ENCODE assay signal across 9 cellular contexts in genomic region chr2:102520009-102520408, GRCh38. TPM values are rescaled to one million over a fixed set of nuclear protein-coding genes. Genes with fewer than 3 reads are reported as not detected.
DNase-seq lines count a peak whose midpoint lies in the region; ATAC-seq and TF ChIP-seq lines count a peak whose summit lies in the region.
"Had no signal": no experiment of that assay in that cellular context is flagged by ENCODE, and none has a peak within 500 bp of the region (broad histone marks: within the 10 kb centered on the region; RNA-seq: fewer than 3 reads in every experiment).

No MANE protein-coding gene starts in this region.

- H3K36me3 Mint-ChIP-seq in osteocyte (ENCODE audit: unreplicated experiment), result no peaks in the 10 kb centered on the region

- TF ChIP-seq CTCF in GM12874 (IDR thresholded peaks at IDR 0.05; ENCODE audit: insufficient read depth, low read depth, low read length) (peak; percentile 74), osteocyte (IDR thresholded peaks at IDR 0.05) (peak; percentile 49)

- H3K27ac Mint-ChIP-seq in osteocyte (ENCODE audit: unreplicated experiment), result no peak overlapping the region

- H3K4me1 Mint-ChIP-seq in osteocyte (ENCODE audit: unreplicated experiment), result no peaks in the 10 kb centered on the region

- H3K9ac ChIP-seq in NT2/D1 (ENCODE audit: insufficient read length, low read depth), result no peak overlapping the region

- H3K36me3 ChIP-seq in NT2/D1 (ENCODE audit: insufficient read depth, insufficient read length, low read length) (no peaks in the 10 kb centered on the region), MG63 (no peaks in the 10 kb centered on the region)

- ATAC-seq in HG03103 (IDR thresholded peaks at IDR 0.05; ENCODE audit: low read depth, unreplicated experiment), result peak; percentile 67
- ATAC-seq in HG03108 (IDR thresholded peaks at IDR 0.05; ENCODE audit: unreplicated experiment), result no peak

- peaks cover 2% of the 10 kb centered on the region for H3K27me3 Mint-ChIP-seq in osteocyte (ENCODE audit: unreplicated experiment)

- DNase-seq in AG08396 (ENCODE audit: low spot score), result peak; percentile 43
- peak; percentile 18 for DNase-seq in NT2/D1 (ENCODE audit: low read depth, low spot score)
- DNase-seq in dermis blood vessel endothelial cell, result peak; percentile 47
- DNase-seq in osteocyte (ENCODE audit: extremely low spot score, unreplicated experiment), result no peak
- no peak for DNase-seq in MG63

- H3K27me3 ChIP-seq in NT2/D1 (ENCODE audit: insufficient read depth, insufficient read length) (no peaks in the 10 kb centered on the region), MG63 (no peaks in the 10 kb centered on the region)

- H3K9me3 Mint-ChIP-seq in osteocyte (ENCODE audit: unreplicated experiment), result no peaks in the 10 kb centered on the region

- H3K4me3 Mint-ChIP-seq in osteocyte (ENCODE audit: unreplicated experiment), result no peak overlapping the region

- H3K4me3 ChIP-seq in NT2/D1 (ENCODE audit: insufficient read length, low read depth) (no peak overlapping the region), MG63 (no peak overlapping the region)

- no peaks in the 10 kb centered on the region for H3K4me1 ChIP-seq in NT2/D1 (ENCODE audit: insufficient read depth, insufficient read length)

- H3K9me3 ChIP-seq in NT2/D1 (ENCODE audit: insufficient read depth, low read length), result no peaks in the 10 kb centered on the region
- no peaks in the 10 kb centered on the region for H3K9me3 ChIP-seq in MG63

RNA-seq across cellular contexts. Expression of gene SLC9A4, which starts 47.0 kb away (rescaled TPM):
- not detected in 2 replicates for total RNA-seq in dermis blood vessel endothelial cell
- total RNA-seq in osteocyte, result not detected in 2 replicates
- not detected in 2 replicates for total RNA-seq in MG63 (2014; rRNA removed; shearing (Covaris generic); ENCODE audit: low replicate concordance)
- total RNA-seq: subcutaneous adipose tissue had no signal

Comparison
In these comparisons a context has a peak if more than half of its experiments do, and no peak if none do; other contexts are left out.
1. DNase-seq: peak in AG08396 (single experiment), NT2/D1 (single experiment) and dermis blood vessel endothelial cell (single experiment); none in osteocyte (single experiment) and MG63 (single experiment).